ENCODE assay signal across 26 cellular contexts in genomic region chr5:102843997-102844396, GRCh38.
"Had no signal": no experiment of that assay in that cellular context is flagged by ENCODE, and none has a peak within 500 bp of the region (broad histone marks: within the 10 kb centered on the region; RNA-seq: fewer than 3 reads in every experiment).

No MANE protein-coding gene starts in this region.

- H3K4me3 ChIP-seq: ascending aorta, breast epithelium, cardiac muscle cell, colonic mucosa had no signal

- DNase-seq: activated B cell treated with CpG ODN at 0.5 μM for 24 hours; activated CD4-positive, alpha-beta memory T cell treated with anti-CD3 and anti-CD28 coated beads for 36 hours; activated CD4-positive, alpha-beta T cell treated with anti-CD3 and anti-CD28 coated beads, Interleukin-2, amount 10 ng/mL, durations not matched to agents 24 days and 14 days; activated CD8-positive, alpha-beta memory T cell treated with anti-CD3 and anti-CD28 coated beads, Interleukin-2, amount 10 ng/mL, durations not matched to agents 7 days and 5 days; activated CD8-positive, alpha-beta memory T cell treated with anti-CD3 and anti-CD28 coated beads, Interleukin-2, amount 50 U/mL, for 4 hours; activated CD8-positive, alpha-beta T cell treated with anti-CD3 and anti-CD28 coated beads, Interleukin-2, amount 10 ng/mL, durations not matched to agents 7 days and 5 days; activated effector memory CD4-positive, alpha-beta T cell treated with anti-CD3 and anti-CD28 coated beads, Interleukin-2, amount 50 U/mL, for 16 hours; activated naive CD4-positive, alpha-beta T cell treated with anti-CD3 and anti-CD28 coated beads for 36 hours; activated naive CD8-positive, alpha-beta T cell treated with anti-CD3 and anti-CD28 coated beads for 36 hours; activated naive CD8-positive, alpha-beta T cell treated with anti-CD3 and anti-CD28 coated beads, Interleukin-2, amount 50 U/mL, for 24 hours; activated T-cell treated with anti-CD3 and anti-CD28 coated beads, Interleukin-2, amount 50 U/mL, for 1 hour; activated T-cell treated with anti-CD3 and anti-CD28 coated beads, Interleukin-2, amount 50 U/mL, for 48 hours; central memory CD4-positive, alpha-beta T cell; cerebellar nuclear complex; colonic mucosa; effector CD8-positive, alpha-beta T cell; head of caudate nucleus; T-helper 1 cell; T-helper 17 cell; T1000; WERI-Rb-1 had no signal

- ATAC-seq: activated CD4-positive, CD25-positive, alpha-beta regulatory T cell treated with anti-CD3 and anti-CD28 coated beads, Interleukin-2, amount 50 U/mL, for 24 hours; activated CD8-positive, alpha-beta memory T cell treated with anti-CD3 and anti-CD28 coated beads, Interleukin-2, amount 10 ng/mL, durations not matched to agents 7 days and 5 days; activated CD8-positive, alpha-beta T cell treated with anti-CD3 and anti-CD28 coated beads, Interleukin-2, amount 10 ng/mL, durations not matched to agents 7 days and 5 days; activated naive CD8-positive, alpha-beta T cell treated with anti-CD3 and anti-CD28 coated beads, Interleukin-2, amount 50 U/mL, for 24 hours; T-helper 17 cell had no signal

- H3K27ac ChIP-seq: ascending aorta, breast epithelium, cardiac muscle cell, colonic mucosa, epithelial cell of prostate, WERI-Rb-1 had no signal
